In the genomic region with DNA sequence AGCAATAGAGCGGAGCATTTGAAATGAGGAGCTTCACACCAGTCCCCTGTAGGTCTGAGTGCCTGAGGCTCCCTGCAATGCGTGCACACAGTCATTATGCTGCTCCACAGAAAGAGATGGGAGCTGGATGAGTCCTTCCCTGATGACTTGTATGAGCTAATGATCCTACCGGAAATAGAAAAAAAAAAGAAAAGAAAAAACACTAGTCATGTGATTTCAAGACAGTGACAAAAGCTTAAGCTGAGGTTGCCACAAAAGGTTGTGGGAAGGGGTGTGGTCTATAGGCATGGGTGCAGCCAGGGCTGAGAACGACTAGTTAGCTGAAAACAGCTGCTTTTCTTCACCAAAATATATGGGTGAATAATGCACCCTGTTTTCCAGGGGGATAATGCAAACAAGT, we compare ENCODE assay signal across 10 cellular contexts.
DNase-seq lines count a peak whose midpoint lies in the region; ATAC-seq lines count a peak whose summit lies in the region.
"Had no signal": no experiment of that assay in that cellular context is flagged by ENCODE, and none has a peak within 500 bp of the region (broad histone marks: within the 10 kb centered on the region; RNA-seq: fewer than 3 reads in every experiment).

No MANE protein-coding gene starts in this region.

- H3K4me1 Mint-ChIP-seq in activated CD4-positive, alpha-beta T cell treated with anti-CD3 and anti-CD28 coated beads, Interleukin-2, amount 10 ng/mL, durations not matched to agents 7 days and 5 days: peaks cover 82% of the 10 kb centered on the region

- peak; percentile 50 for ATAC-seq in stimulated activated naive CD8-positive, alpha-beta T cell treated with anti-CD3 and anti-CD28 coated beads, Interleukin-15, Interleukin-2, amounts not matched to agents 100 U/mL and 50 U/mL, for 24 hours

- CTCF ChIA-PET in activated CD4-positive, alpha-beta T cell treated with anti-CD3 and anti-CD28 coated beads, Interleukin-2, amount 10 ng/mL, durations not matched to agents 7 days and 5 days (lab: Charles Lee): interaction anchor here (1.0 to 3.1 kb wide), 4 partner anchors 13 to 96 kb away, joined by 3 to 18 read pairs (median 4); no protein-coding TSS in a partner anchor

- H3K9me3 Mint-ChIP-seq in activated CD4-positive, alpha-beta T cell treated with anti-CD3 and anti-CD28 coated beads, Interleukin-2, amount 10 ng/mL, durations not matched to agents 7 days and 5 days: peaks cover 33% of the 10 kb centered on the region

- DNase-seq in activated T-cell treated with anti-CD3 and anti-CD28 coated beads for 1 hour (ENCODE audit: low read depth) (peak; percentile 16), activated T-cell treated with anti-CD3 and anti-CD28 coated beads for 4 hours (no peak), mesenteric fat pad (ENCODE audit: low spot score) (no peak), NAMALWA (ENCODE audit: low spot score) (no peak), NCI-H2171 treated with DMSO at 0.1 percent for 48 hours (lab: John Stamatoyannopoulos, UW) (no peak)
- DNase-seq in activated CD4-positive, alpha-beta T cell treated with anti-CD3 and anti-CD28 coated beads, Interleukin-2, amount 10 ng/mL, durations not matched to agents 7 days and 5 days: peak; percentile 83
- DNase-seq in effector CD8-positive, alpha-beta T cell (lab: John Stamatoyannopoulos, UW): peak; percentile 6
- peak; percentile 25 for DNase-seq in stimulated activated naive CD8-positive, alpha-beta T cell treated with anti-CD3 and anti-CD28 coated beads, Interleukin-15, Interleukin-2, amounts not matched to agents 100 U/mL and 50 U/mL, for 24 hours
- DNase-seq: NCI-H1930, SK-N-SH had no signal

- peak overlapping the region; percentile 41 for H3K4me3 Mint-ChIP-seq in activated CD4-positive, alpha-beta T cell treated with anti-CD3 and anti-CD28 coated beads, Interleukin-2, amount 10 ng/mL, durations not matched to agents 7 days and 5 days

- no peaks in the 10 kb centered on the region for H3K27me3 Mint-ChIP-seq in activated CD4-positive, alpha-beta T cell treated with anti-CD3 and anti-CD28 coated beads, Interleukin-2, amount 10 ng/mL, durations not matched to agents 7 days and 5 days

- H3K27ac Mint-ChIP-seq in activated CD4-positive, alpha-beta T cell treated with anti-CD3 and anti-CD28 coated beads, Interleukin-2, amount 10 ng/mL, durations not matched to agents 7 days and 5 days: peak overlapping the region; percentile 91

- peaks cover 62% of the 10 kb centered on the region for H3K36me3 Mint-ChIP-seq in activated CD4-positive, alpha-beta T cell treated with anti-CD3 and anti-CD28 coated beads, Interleukin-2, amount 10 ng/mL, durations not matched to agents 7 days and 5 days (ENCODE audit: low read depth)

- POLR2A ChIA-PET in activated CD4-positive, alpha-beta T cell treated with anti-CD3 and anti-CD28 coated beads, Interleukin-2, amount 10 ng/mL, durations not matched to agents 7 days and 5 days (lab: Charles Lee): no interaction called here

Comparison
In these comparisons a context has a peak if more than half of its experiments do, and no peak if none do; other contexts are left out.
1. DNase-seq: peak in activated T-cell treated with anti-CD3 and anti-CD28 coated beads for 1 hour (single experiment), activated CD4-positive, alpha-beta T cell treated with anti-CD3 and anti-CD28 coated beads, Interleukin-2, amount 10 ng/mL, durations not matched to agents 7 days and 5 days (single experiment), effector CD8-positive, alpha-beta T cell (single experiment) and stimulated activated naive CD8-positive, alpha-beta T cell treated with anti-CD3 and anti-CD28 coated beads, Interleukin-15, Interleukin-2, amounts not matched to agents 100 U/mL and 50 U/mL, for 24 hours (single experiment); none in activated T-cell treated with anti-CD3 and anti-CD28 coated beads for 4 hours (single experiment), mesenteric fat pad (single experiment), NAMALWA (single experiment) and NCI-H2171 treated with DMSO at 0.1 percent for 48 hours (single experiment).